ENCODE assay signal across 14 cellular contexts in genomic region chr13:29436291-29436690, GRCh38.
A peak's percentile ranks its signal among the peaks of the same experiment; 100 is the strongest.
DNase-seq lines count a peak whose midpoint lies in the region; ATAC-seq and TF ChIP-seq lines count a peak whose summit lies in the region.
"Had no signal": no experiment of that assay in that cellular context is flagged by ENCODE, and none has a peak within 500 bp of the region (broad histone marks: within the 10 kb centered on the region; RNA-seq: fewer than 3 reads in every experiment).

No MANE protein-coding gene starts in this region.

- H3K9me3 ChIP-seq in cardiac muscle cell (ENCODE audit: low read depth) = no peaks in the 10 kb centered on the region
- no peaks in the 10 kb centered on the region for H3K9me3 ChIP-seq in uterus

- H3K4me3 ChIP-seq in cardiac muscle cell (no peak overlapping the region), cardiac fibroblast (replicated peaks in 1 of 2; ENCODE audit: low read depth in 2 of 2, low read length in 2 of 2) (no peak overlapping the region), uterus (no peak overlapping the region), H7 (ENCODE audit: insufficient read depth, low read depth, low read length) (no peak overlapping the region)

- TF ChIP-seq CTCF in cardiac muscle cell (IDR thresholded peaks at IDR 0.05; ENCODE audit: low read depth, low read length) = no peak
- no peak for TF ChIP-seq CTCF in cardiac fibroblast (IDR thresholded peaks at IDR 0.05; ENCODE audit: low read depth, low read length)
- TF ChIP-seq CTCF in uterus (IDR thresholded peaks at IDR 0.05) = no peak

- H3K27me3 ChIP-seq in cardiac muscle cell (no peaks in the 10 kb centered on the region), uterus (no peaks in the 10 kb centered on the region), H7 (ENCODE audit: control insufficient read depth, insufficient read depth, low read length) (no peaks in the 10 kb centered on the region)

- intact Hi-C loops in Right ventricle myocardium superior (cut with DNase I) = no loop called here
- intact Hi-C loops in uterus (cut with DNase I; ENCODE audit: low total_unique reads) = no loop called here

- H3K36me3 ChIP-seq in cardiac muscle cell (no peaks in the 10 kb centered on the region), uterus (no peaks in the 10 kb centered on the region), H7 (replicated peaks; ENCODE audit: control insufficient read depth, insufficient read depth, low read length) (no peaks in the 10 kb centered on the region)

- ATAC-seq in Right ventricle myocardium superior (ENCODE audit: poor library complexity) = no peak
- ATAC-seq in GM21367 (IDR thresholded peaks at IDR 0.05; ENCODE audit: unreplicated experiment) = no peak
- ATAC-seq: activated naive CD8-positive, alpha-beta T cell treated with anti-CD3 and anti-CD28 coated beads, Interleukin-2, amount 50 U/mL, for 24 hours had no signal

- peak in 1 of 2 donors; percentile 57 for DNase-seq in cardiac muscle cell (ENCODE audit: low read depth in 1 of 2, low spot score in 1 of 2)
- no peak for DNase-seq in Right ventricle myocardium superior
- DNase-seq in cardiac fibroblast (ENCODE audit: low read depth in 2 of 2) = peak; percentile 49 to 85
- peak; percentile 63 for DNase-seq in kidney glomerular epithelial cell (lab: John Stamatoyannopoulos, UW)
- DNase-seq in uterus = peak in 1 of 2 donors; percentile 67
- DNase-seq in NCI-H1092 treated with DMSO at 0.1 percent for 48 hours (lab: John Stamatoyannopoulos, UW) = no peak
- DNase-seq in H7 = no peak
- DNase-seq: 8988T; activated naive CD8-positive, alpha-beta T cell treated with anti-CD3 and anti-CD28 coated beads, Interleukin-2, amount 50 U/mL, for 24 hours; kidney; RPMI8226; stimulated activated CD4-positive, alpha-beta T cell treated with anti-CD3 and anti-CD28 coated beads, Interleukin-2, amount 100 ng/mL, for 48 hours had no signal

- TF ChIP-seq POLR2A in uterus (IDR thresholded peaks at IDR 0.05) = no peak

- peak overlapping the region; percentile 96 for H3K27ac ChIP-seq in cardiac muscle cell
- H3K27ac ChIP-seq in uterus = peak overlapping the region; percentile 73 to 82
- H3K27ac ChIP-seq: VCaP had no signal

- H3K4me1 ChIP-seq in cardiac muscle cell (ENCODE audit: low read depth) (peaks cover 78% of the 10 kb centered on the region), uterus (peaks cover 3 to 11% of the 10 kb centered on the region in 2 donors)

Comparison
In these comparisons a context has a peak if more than half of its experiments do, and no peak if none do; other contexts are left out.
1. DNase-seq: peak in cardiac fibroblast (2 of 2) and kidney glomerular epithelial cell (single experiment); none in Right ventricle myocardium superior (single experiment), NCI-H1092 treated with DMSO at 0.1 percent for 48 hours (single experiment) and H7 (single experiment).